In the genomic region with DNA sequence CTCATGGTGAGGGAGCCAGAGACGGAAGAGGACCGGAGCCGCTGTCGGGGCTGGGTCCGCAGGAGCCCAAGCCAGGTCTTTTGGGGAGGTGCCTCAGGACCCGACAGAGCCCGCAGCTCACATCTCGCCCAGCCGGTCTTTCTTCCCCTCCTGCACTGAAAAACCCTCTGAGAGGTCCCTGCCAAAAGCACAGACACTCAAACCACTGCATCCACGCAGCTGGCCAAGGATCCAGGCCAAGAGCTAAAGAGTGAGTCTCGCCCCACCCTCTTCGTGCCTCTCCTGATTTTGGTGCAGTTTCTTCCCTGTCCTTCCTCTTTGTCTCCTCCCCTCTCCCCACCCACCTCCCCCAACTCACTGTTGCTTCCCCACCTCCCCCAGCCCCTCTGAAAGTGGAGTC, we compare ENCODE assay signal across 21 cellular contexts.
"Had no signal": no experiment of that assay in that cellular context is flagged by ENCODE, and none has a peak within 500 bp of the region (broad histone marks: within the 10 kb centered on the region; RNA-seq: fewer than 3 reads in every experiment).

No MANE protein-coding gene starts in this region.

- H3K36me3 ChIP-seq: esophagus squamous epithelium, gastrocnemius medialis, heart right ventricle, right atrium auricular region, transverse colon, vagina had no signal

- H3K4me3 ChIP-seq: body of pancreas, coronary artery, esophagus squamous epithelium, gastrocnemius medialis, heart right ventricle, right atrium auricular region, skin epidermis, transverse colon, vagina had no signal

- H3K27me3 Mint-ChIP-seq: activated naive CD8-positive, alpha-beta T cell treated with anti-CD3 and anti-CD28 coated beads for 36 hours; central memory CD8-positive, alpha-beta T cell had no signal

- H3K9me3 ChIP-seq: body of pancreas, esophagus squamous epithelium, gastrocnemius medialis, right atrium auricular region, transverse colon, vagina had no signal

- ATAC-seq: activated CD4-positive, CD25-positive, alpha-beta regulatory T cell treated with anti-CD3 and anti-CD28 coated beads, Interleukin-2, amount 50 U/mL, for 24 hours; body of pancreas; gastrocnemius medialis; left colon had no signal

- H3K27ac Mint-ChIP-seq: activated naive CD8-positive, alpha-beta T cell treated with anti-CD3 and anti-CD28 coated beads for 36 hours; naive B cell; T-helper 2 cell treated with Interferon-gamma antibody and Interleukin-4, amounts not matched to agents 5 μg/mL and 100 μg/mL, for 36 hours had no signal

- H3K27ac ChIP-seq: body of pancreas, coronary artery, gastrocnemius medialis, heart right ventricle, right atrium auricular region, skin epidermis, transverse colon, vagina had no signal

- H3K36me3 Mint-ChIP-seq: activated naive CD8-positive, alpha-beta T cell treated with anti-CD3 and anti-CD28 coated beads for 36 hours; naive B cell had no signal

- H3K4me1 ChIP-seq: body of pancreas, gastrocnemius medialis, heart right ventricle, transverse colon had no signal

- DNase-seq: activated CD4-positive, alpha-beta T cell treated with anti-CD3 and anti-CD28 coated beads, Interleukin-2, amount 50 U/mL, for 1 hour; activated CD8-positive, alpha-beta memory T cell treated with anti-CD3 and anti-CD28 coated beads for 24 hours; activated naive CD8-positive, alpha-beta T cell treated with anti-CD3 and anti-CD28 coated beads for 36 hours; body of pancreas; esophagus squamous epithelium; gastrocnemius medialis; heart right ventricle; left colon; naive B cell; posterior cingulate gyrus; stimulated activated CD4-positive, alpha-beta T cell treated with anti-CD3 and anti-CD28 coated beads, Interleukin-15, amount 100 ng/mL, for 24 hours; stimulated activated CD4-positive, alpha-beta T cell treated with anti-CD3 and anti-CD28 coated beads, Interleukin-4, amount 100 ng/mL, for 1 hour; stimulated activated naive CD4-positive, alpha-beta T cell; transverse colon had no signal

- H3K4me3 Mint-ChIP-seq: activated naive CD8-positive, alpha-beta T cell treated with anti-CD3 and anti-CD28 coated beads for 36 hours; central memory CD8-positive, alpha-beta T cell; naive B cell; T-helper 2 cell treated with Interferon-gamma antibody and Interleukin-4, amounts not matched to agents 5 μg/mL and 100 μg/mL, for 36 hours had no signal

- H3K27me3 ChIP-seq: body of pancreas, right atrium auricular region, vagina had no signal

- H3K4me1 Mint-ChIP-seq: activated naive CD8-positive, alpha-beta T cell treated with anti-CD3 and anti-CD28 coated beads for 36 hours; central memory CD8-positive, alpha-beta T cell had no signal
